23 cellular contexts compared by ENCODE assay signal in genomic region chr1:8032351-8032750, GRCh38. TPM values are rescaled to one million over a fixed set of nuclear protein-coding genes. Genes with fewer than 3 reads are reported as not detected.
A peak's percentile ranks its signal among the peaks of the same experiment; 100 is the strongest.
DNase-seq lines count a peak whose midpoint lies in the region; ATAC-seq and TF ChIP-seq lines count a peak whose summit lies in the region.
"Had no signal": no experiment of that assay in that cellular context is flagged by ENCODE, and none has a peak within 500 bp of the region (broad histone marks: within the 10 kb centered on the region; RNA-seq: fewer than 3 reads in every experiment).

No MANE protein-coding gene starts in this region.

- H3K4me1 ChIP-seq in mammary epithelial cell (ENCODE audit: insufficient read depth, low read length): peaks cover 33% of the 10 kb centered on the region
- H3K4me1 ChIP-seq in RWPE2 (ENCODE audit: insufficient read depth, poor library complexity, severe bottlenecking): peaks cover 26% of the 10 kb centered on the region

- no peak overlapping the region for H3K27ac ChIP-seq in mammary epithelial cell (ENCODE audit: insufficient read depth, low read depth, low read length)
- peak overlapping the region; percentile 24 for H3K27ac ChIP-seq in RWPE2 (ENCODE audit: poor library complexity, severe bottlenecking)
- H3K27ac ChIP-seq in brain microvascular endothelial cell: no peak overlapping the region
- H3K27ac ChIP-seq: 22Rv1, Peyer's patch had no signal

- no peaks in the 10 kb centered on the region for H3K79me2 ChIP-seq in mammary epithelial cell (ENCODE audit: insufficient read depth, low read length)

- no peak overlapping the region for H3K9ac ChIP-seq in mammary epithelial cell (ENCODE audit: insufficient read depth, low read length)

- H3K36me3 Mint-ChIP-seq in MCF 10A (ENCODE audit: insufficient read depth, unreplicated experiment): no peaks in the 10 kb centered on the region

- in situ Hi-C loops in mammary epithelial cell (cut with MboI; ENCODE audit: low sequenced_read_pairs in 2 of 2): loop anchor here (10.0 kb wide), 2 partner anchors 202 to 272 kb away; no protein-coding TSS in a partner anchor
- in situ Hi-C loops in brain microvascular endothelial cell (cut with HindIII; ENCODE audit: low pct_ligation_motif_present, low sequenced_read_pairs): no loop called here

- dilution Hi-C loops in mammary epithelial cell (cut with HindIII; ENCODE audit: low sequenced_read_pairs): no loop called here

- no peaks in the 10 kb centered on the region for H3K36me3 ChIP-seq in mammary epithelial cell (ENCODE audit: insufficient read depth, low read length)
- H3K36me3 ChIP-seq in RWPE2 (ENCODE audit: low read depth): no peaks in the 10 kb centered on the region
- no peaks in the 10 kb centered on the region for H3K36me3 ChIP-seq in brain microvascular endothelial cell (replicated peaks)
- H3K36me3 ChIP-seq: MG63, Peyer's patch, SJCRH30 had no signal

- peak overlapping the region; percentile 31 for H3K27ac Mint-ChIP-seq in MCF 10A (ENCODE audit: low read depth, unreplicated experiment)
- H3K27ac Mint-ChIP-seq: B cell, CD14-positive monocyte had no signal

- CTCF ChIA-PET in MCF 10A (lab: Yijun Ruan, JAX): interaction anchor here (0.6 to 5.5 kb wide), 15 partner anchors 13 to 282 kb away, joined by 3 to 44 read pairs (median 4); no protein-coding TSS in a partner anchor
- CTCF ChIA-PET in mammary epithelial cell (lab: Charles Lee; ENCODE audit: low non-redundant PET): interaction anchor here (1.4 kb wide), 1 partner anchor 282 kb away, joined by 4 read pairs; no protein-coding TSS in a partner anchor

- intact Hi-C loops in MCF 10A (cut with micrococcal nuclease): no loop called here
- intact Hi-C loops in mammary epithelial cell (cut with micrococcal nuclease): loop anchor here (1.0 kb wide), 1 partner anchor 65 kb away; no protein-coding TSS in a partner anchor

- POLR2A ChIA-PET in MCF 10A (lab: Yijun Ruan, JAX): interaction anchor here (0.7 to 3.2 kb wide), 17 partner anchors 8 to 283 kb away, joined by 3 to 13 read pairs (median 4); no protein-coding TSS in a partner anchor

- no peaks in the 10 kb centered on the region for H4K20me1 ChIP-seq in mammary epithelial cell (ENCODE audit: insufficient read depth, low read length)

- peaks cover 28% of the 10 kb centered on the region for H3K4me1 Mint-ChIP-seq in MCF 10A (ENCODE audit: insufficient read depth, unreplicated experiment)
- H3K4me1 Mint-ChIP-seq: B cell had no signal

- WGBS in mammary epithelial cell (ENCODE audit: low coverage, missing lambda C conversion rate): 100% methylated on average over 1 of the region's 1 CpG

- TF ChIP-seq CTCF in MCF 10A (IDR thresholded peaks at IDR 0.05; ENCODE audit: unreplicated experiment): no peak
- TF ChIP-seq CTCF in mammary epithelial cell (conservative IDR thresholded peaks at IDR 0.05 in 1 of 2, IDR thresholded peaks at IDR 0.05 in 1 of 2; ENCODE audit: extremely low read depth in 1 of 2, insufficient read depth in 1 of 2, low read depth in 1 of 2, low read length in 2 of 2): no peak
- no peak for TF ChIP-seq CTCF in RWPE2 (IDR thresholded peaks at IDR 0.05; ENCODE audit: poor library complexity, severe bottlenecking)
- TF ChIP-seq CTCF in fibroblast of mammary gland (conservative IDR thresholded peaks at IDR 0.05; ENCODE audit: control insufficient read depth, insufficient read depth, low read depth, low read length): no peak
- no peak for TF ChIP-seq CTCF in brain microvascular endothelial cell (IDR thresholded peaks at IDR 0.05; ENCODE audit: low read depth, low read length, missing control alignments)

- H3K27me3 ChIP-seq in mammary epithelial cell (ENCODE audit: insufficient read depth, low read length) (no peaks in the 10 kb centered on the region), RWPE2 (ENCODE audit: insufficient read depth, poor library complexity, severe bottlenecking) (no peaks in the 10 kb centered on the region), brain microvascular endothelial cell (replicated peaks) (no peaks in the 10 kb centered on the region)
- H3K27me3 ChIP-seq: MG63, Peyer's patch, SJCRH30 had no signal

- no TSS peak for BruUV-seq in MCF 10A (replicated peaks; lab: Mats Ljungman, UMichigan)
- BruUV-seq in mammary epithelial cell (replicated peaks; lab: Mats Ljungman, UMichigan): no TSS peak

- H3K9me3 ChIP-seq in mammary epithelial cell (replicated peaks; ENCODE audit: insufficient read depth, low read length): no peaks in the 10 kb centered on the region
- H3K9me3 ChIP-seq in RWPE2 (ENCODE audit: severe bottlenecking): no peaks in the 10 kb centered on the region
- H3K9me3 ChIP-seq: MG63, Peyer's patch, SJCRH30 had no signal

- no peak for ATAC-seq in RWPE2 (ENCODE audit: low read depth)
- no peak for ATAC-seq in GM21423 (IDR thresholded peaks at IDR 0.05; ENCODE audit: unreplicated experiment)
- ATAC-seq: GM12878 had no signal

- H3K4me3 ChIP-seq in mammary epithelial cell (replicated peaks in 1 of 3; ENCODE audit: insufficient read depth in 1 of 3, low read depth in 2 of 3, low read length in 3 of 3) (no peak overlapping the region), RWPE2 (ENCODE audit: severe bottlenecking) (no peak overlapping the region), fibroblast of mammary gland (ENCODE audit: control insufficient read depth, low read depth, low read length) (no peak overlapping the region), brain microvascular endothelial cell (ENCODE audit: low read depth, low read length) (no peak overlapping the region)
- H3K4me3 ChIP-seq: GM12878, MG63, Peyer's patch, SJCRH30 had no signal

- DNase-seq in MCF 10A (ENCODE audit: unreplicated experiment): no peak
- no peak for DNase-seq in mammary epithelial cell
- DNase-seq in RWPE2 (ENCODE audit: low spot score): no peak
- peak; percentile 17 for DNase-seq in fibroblast of mammary gland (ENCODE audit: low read depth)
- DNase-seq in superior temporal gyrus (ENCODE audit: extremely low spot score): peak; percentile 4
- no peak for DNase-seq in brain microvascular endothelial cell
- DNase-seq in DMS153 treated with DMSO at 0.1 percent for 48 hours (lab: John Stamatoyannopoulos, UW; ENCODE audit: unreplicated experiment): no peak
- DNase-seq: DMS53, EL, GOT3, Kasumi-1, MG63, NCI-H1417, NCI-H187 treated with DMSO at 0.1 percent for 48 hours, NCI-H2107, NCI-H748 treated with DMSO at 0.1 percent for 48 hours, Peyer's patch, SJCRH30 had no signal

- no peak overlapping the region for H3K4me3 Mint-ChIP-seq in MCF 10A (ENCODE audit: unreplicated experiment)
- H3K4me3 Mint-ChIP-seq: B cell, CD14-positive monocyte had no signal

- no peaks in the 10 kb centered on the region for H3K9me3 Mint-ChIP-seq in MCF 10A (ENCODE audit: unreplicated experiment)

- H3K4me2 ChIP-seq in mammary epithelial cell (ENCODE audit: insufficient read depth, low read depth, low read length): no peak overlapping the region

- no peaks in the 10 kb centered on the region for H3K27me3 Mint-ChIP-seq in MCF 10A (ENCODE audit: insufficient read depth, unreplicated experiment)

- H2AFZ ChIP-seq in mammary epithelial cell (ENCODE audit: low read depth, low read length): no peak overlapping the region

RNA-seq across cellular contexts. Expression of gene ERRFI1, which starts 6.2 kb away (rescaled TPM):
- total RNA-seq in MCF 10A (2022) (86.4 and 111 TPM in 2 replicates), mammary epithelial cell (100 to 1,000 TPM in 1 of 2 donors, 10 to 100 TPM in 1; 38.8 to 150 TPM)
- 115 TPM for polyA plus RNA-seq in mammary epithelial cell
- 99.8 TPM for polyA minus RNA-seq in mammary epithelial cell

Comparison
In these comparisons a context has a peak if more than half of its experiments do, and no peak if none do; other contexts are left out.
1. DNase-seq: peak in fibroblast of mammary gland (single experiment) and superior temporal gyrus (single experiment); none in MCF 10A (single experiment), mammary epithelial cell (single experiment), RWPE2 (single experiment), brain microvascular endothelial cell (single experiment) and DMS153 treated with DMSO at 0.1 percent for 48 hours (single experiment).